ENCODE assay signal across 19 cellular contexts in the genomic region with DNA sequence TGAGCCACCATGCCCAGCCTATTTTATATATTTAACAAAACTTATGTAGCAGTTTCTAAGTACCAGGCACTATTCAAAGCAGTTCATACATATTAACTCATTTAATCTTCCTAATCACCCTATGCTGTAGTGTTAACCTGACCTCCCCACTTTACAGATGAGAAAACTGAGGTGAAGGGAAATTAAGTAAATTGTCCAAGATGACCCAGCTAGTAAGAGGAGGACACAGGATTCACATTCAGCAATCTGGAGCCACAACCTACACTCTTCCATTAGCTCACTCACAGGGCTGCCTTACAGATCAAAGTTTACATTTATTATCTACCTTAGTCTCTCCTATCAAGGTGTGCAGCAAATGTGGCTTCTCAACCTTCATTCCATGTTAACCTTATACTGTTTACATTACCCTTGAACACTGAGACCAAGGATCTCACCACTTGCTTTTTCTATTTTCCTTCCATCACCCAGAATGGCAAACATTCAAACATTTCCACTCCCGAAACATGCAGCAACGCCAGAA. TPM values are rescaled to one million over a fixed set of nuclear protein-coding genes. Genes with fewer than 3 reads are reported as not detected.
A peak's percentile ranks its signal among the peaks of the same experiment; 100 is the strongest.
DNase-seq lines count a peak whose midpoint lies in the region; ATAC-seq, FAIRE-seq and TF ChIP-seq lines count a peak whose summit lies in the region.
"Had no signal": no experiment of that assay in that cellular context is flagged by ENCODE, and none has a peak within 500 bp of the region (broad histone marks: within the 10 kb centered on the region; RNA-seq: fewer than 3 reads in every experiment).

No MANE protein-coding gene starts in this region.

- no peak overlapping the region; a peak in 1 of 4 replicates for H4K8ac ChIP-seq in IMR-90 (ENCODE audit: low read depth in 2 of 2, low read length in 2 of 2)

- CTCF ChIA-PET in activated CD8-positive, alpha-beta T cell treated with anti-CD3 and anti-CD28 coated beads for 36 hours (lab: Charles Lee) = interaction anchor here (0.8 to 1.0 kb wide), 2 partner anchors 14 to 25 kb away, joined by 3 to 4 read pairs; no protein-coding TSS in a partner anchor
- CTCF ChIA-PET in activated CD8-positive, alpha-beta T cell treated with anti-CD3 and anti-CD28 coated beads, Interleukin-2, amount 10 ng/mL, durations not matched to agents 7 days and 5 days (lab: Charles Lee) = no interaction called here
- CTCF ChIA-PET in IMR-90 (lab: Yijun Ruan, JAX) = no interaction called here

- H3K4me1 Mint-ChIP-seq in activated CD8-positive, alpha-beta T cell treated with anti-CD3 and anti-CD28 coated beads for 36 hours (ENCODE audit: low read depth) = peaks cover 64% of the 10 kb centered on the region
- peaks cover 80% of the 10 kb centered on the region for H3K4me1 Mint-ChIP-seq in activated CD8-positive, alpha-beta T cell treated with anti-CD3 and anti-CD28 coated beads, Interleukin-2, amount 10 ng/mL, durations not matched to agents 7 days and 5 days (ENCODE audit: low read depth)

- ATAC-seq in activated CD8-positive, alpha-beta T cell treated with anti-CD3 and anti-CD28 coated beads for 36 hours = no peak
- no peak for ATAC-seq in activated CD8-positive, alpha-beta T cell treated with anti-CD3 and anti-CD28 coated beads, Interleukin-2, amount 10 ng/mL, durations not matched to agents 7 days and 5 days
- ATAC-seq in IMR-90 (ENCODE audit: low read depth) (no peak), GM21360 (IDR thresholded peaks at IDR 0.05; ENCODE audit: unreplicated experiment) (no peak)
- ATAC-seq: activated CD4-positive, CD25-positive, alpha-beta regulatory T cell treated with anti-CD3 and anti-CD28 coated beads, Interleukin-2, amount 50 U/mL, for 24 hours; SK-N-SH treated with all-trans-retinoic acid at 6 μM for 48 hours had no signal

- no peaks in the 10 kb centered on the region for H3K9me3 Mint-ChIP-seq in activated CD8-positive, alpha-beta T cell treated with anti-CD3 and anti-CD28 coated beads for 36 hours
- no peaks in the 10 kb centered on the region for H3K9me3 Mint-ChIP-seq in activated CD8-positive, alpha-beta T cell treated with anti-CD3 and anti-CD28 coated beads, Interleukin-2, amount 10 ng/mL, durations not matched to agents 7 days and 5 days (ENCODE audit: insufficient read depth)

- 0 out of 2 replicates have a peak overlapping the region, but pooled peaks have one; percentile 25 for H3K23ac ChIP-seq in IMR-90 (ENCODE audit: low read depth, low read length)

- no peaks in the 10 kb centered on the region for H4K20me1 ChIP-seq in IMR-90 (ENCODE audit: insufficient read depth, low read length)

- H3K56ac ChIP-seq in IMR-90 (ENCODE audit: extremely low read depth, insufficient read depth, low read length) = no peak overlapping the region

- TF ChIP-seq RAD21 in IMR-90 (IDR thresholded peaks at IDR 0.05; ENCODE audit: low read length) = no peak

- no peak overlapping the region; the same call in 2 of the 3 replicates for H2BK15ac ChIP-seq in IMR-90 (ENCODE audit: low read depth, low read length)

- no peaks in the 10 kb centered on the region for H3K36me3 Mint-ChIP-seq in activated CD8-positive, alpha-beta T cell treated with anti-CD3 and anti-CD28 coated beads for 36 hours (ENCODE audit: low read depth)
- peaks cover 2% of the 10 kb centered on the region for H3K36me3 Mint-ChIP-seq in activated CD8-positive, alpha-beta T cell treated with anti-CD3 and anti-CD28 coated beads, Interleukin-2, amount 10 ng/mL, durations not matched to agents 7 days and 5 days (ENCODE audit: low read depth)

- no peak overlapping the region for H2BK5ac ChIP-seq in IMR-90 (ENCODE audit: low read depth, low read length, poor library complexity, severe bottlenecking)

- no peaks in the 10 kb centered on the region for H3K27me3 Mint-ChIP-seq in activated CD8-positive, alpha-beta T cell treated with anti-CD3 and anti-CD28 coated beads for 36 hours
- no peaks in the 10 kb centered on the region for H3K27me3 Mint-ChIP-seq in activated CD8-positive, alpha-beta T cell treated with anti-CD3 and anti-CD28 coated beads, Interleukin-2, amount 10 ng/mL, durations not matched to agents 7 days and 5 days (ENCODE audit: low read depth)

- H2AFZ ChIP-seq in IMR-90 (replicated peaks; ENCODE audit: low read length, poor library complexity) = no peak overlapping the region

- DNase-seq in activated CD8-positive, alpha-beta T cell treated with anti-CD3 and anti-CD28 coated beads for 36 hours = no peak
- no peak for DNase-seq in activated CD8-positive, alpha-beta T cell treated with anti-CD3 and anti-CD28 coated beads, Interleukin-2, amount 10 ng/mL, durations not matched to agents 7 days and 5 days
- DNase-seq in IMR-90 = no peak
- DNase-seq in small intestine = peak; percentile 79
- DNase-seq in NAMALWA (ENCODE audit: low spot score) = no peak
- no peak for DNase-seq in WERI-Rb-1
- DNase-seq: activated effector memory CD4-positive, alpha-beta T cell treated with Interleukin-2 at 50 U/mL for 16 hours; BE2C; KG1; NCI-H2081; NCI-H446 treated with DMSO at 0.1 percent for 48 hours; stimulated activated CD8-positive, alpha-beta memory T cell treated with anti-CD3 and anti-CD28 coated beads, Interleukin-4, amount 100 ng/mL, for 48 hours had no signal

- TF ChIP-seq POLR2A in IMR-90 (IDR thresholded peaks at IDR 0.05; ENCODE audit: low read depth, low read length) = no peak

- H3K9ac ChIP-seq in IMR-90 (ENCODE audit: low read depth, low read length) (no peak overlapping the region), endocrine pancreas (ENCODE audit: control insufficient read depth, insufficient read depth, low read length) (no peak overlapping the region)

- H3K27ac Mint-ChIP-seq in activated CD8-positive, alpha-beta T cell treated with anti-CD3 and anti-CD28 coated beads for 36 hours = peak overlapping the region; percentile 6
- no peak overlapping the region for H3K27ac Mint-ChIP-seq in activated CD8-positive, alpha-beta T cell treated with anti-CD3 and anti-CD28 coated beads, Interleukin-2, amount 10 ng/mL, durations not matched to agents 7 days and 5 days

- H3K27me3 ChIP-seq in IMR-90 (ENCODE audit: control insufficient read depth, insufficient read depth, low read length) (no peaks in the 10 kb centered on the region), endocrine pancreas (ENCODE audit: control insufficient read depth, insufficient read depth, low read length) (no peaks in the 10 kb centered on the region), small intestine (ENCODE audit: control insufficient read depth in 2 of 2, insufficient read depth in 2 of 2, low read length in 2 of 2) (no peaks in the 10 kb centered on the region), WERI-Rb-1 (ENCODE audit: insufficient read depth, low read depth, severe bottlenecking) (no peaks in the 10 kb centered on the region)
- H3K27me3 ChIP-seq: BE2C had no signal

- no peak overlapping the region for H3K4me3 Mint-ChIP-seq in activated CD8-positive, alpha-beta T cell treated with anti-CD3 and anti-CD28 coated beads for 36 hours
- H3K4me3 Mint-ChIP-seq in activated CD8-positive, alpha-beta T cell treated with anti-CD3 and anti-CD28 coated beads, Interleukin-2, amount 10 ng/mL, durations not matched to agents 7 days and 5 days = no peak overlapping the region

- no peaks in the 10 kb centered on the region for H3K9me3 ChIP-seq in IMR-90 (ENCODE audit: control insufficient read depth, insufficient read depth, low read length)
- H3K9me3 ChIP-seq in endocrine pancreas (ENCODE audit: control insufficient read depth, low read length) = no peaks in the 10 kb centered on the region
- H3K9me3 ChIP-seq in small intestine (ENCODE audit: control insufficient read depth, low read depth) = no peaks in the 10 kb centered on the region
- no peaks in the 10 kb centered on the region for H3K9me3 ChIP-seq in WERI-Rb-1 (ENCODE audit: severe bottlenecking)
- H3K9me3 ChIP-seq: A549, BE2C had no signal

- H2AK9ac ChIP-seq in IMR-90 (replicated peaks; ENCODE audit: low read depth, low read length, poor library complexity) = no peak overlapping the region

- H2BK20ac ChIP-seq in IMR-90 (ENCODE audit: low read depth, low read length) = peak overlapping the region; percentile 6; the same call in 1 of the 2 replicates

- H3K4ac ChIP-seq in IMR-90 (ENCODE audit: low read depth, low read length) = no peak overlapping the region

- H3K18ac ChIP-seq in IMR-90 (ENCODE audit: low read depth, low read length) = peak overlapping the region; percentile 10; the same call in 1 of the 2 replicates

- peaks cover 0 to 6% of the 10 kb centered on the region in 2 experiments; a peak in 2 of 4 replicates for H3K79me1 ChIP-seq in IMR-90 (ENCODE audit: low read depth in 1 of 2, low read length in 2 of 2)

- H3K4me1 ChIP-seq in IMR-90 (ENCODE audit: control insufficient read depth, insufficient read depth, low read length) (peaks cover 14% of the 10 kb centered on the region), endocrine pancreas (ENCODE audit: control insufficient read depth, insufficient read depth, low read length) (peaks cover 3% of the 10 kb centered on the region), small intestine (ENCODE audit: control insufficient read depth in 2 of 2, insufficient read depth in 1 of 2, low read depth in 1 of 2, low read length in 1 of 2) (peaks cover 0 to 5% of the 10 kb centered on the region in 2 donors)
- H3K4me1 ChIP-seq: BE2C had no signal

- H4K5ac ChIP-seq in IMR-90 (ENCODE audit: low read depth, low read length) = no peak overlapping the region

- TF ChIP-seq CTCF in activated CD8-positive, alpha-beta T cell treated with anti-CD3 and anti-CD28 coated beads for 36 hours (IDR thresholded peaks at IDR 0.05) = no peak
- TF ChIP-seq CTCF in IMR-90 (conservative IDR thresholded peaks at IDR 0.05; ENCODE audit: low read depth, low read length) = no peak
- TF ChIP-seq CTCF in WERI-Rb-1 (IDR thresholded peaks at IDR 0.05; ENCODE audit: low read depth, low read length) = no peak

- no peaks in the 10 kb centered on the region for H3K36me3 ChIP-seq in IMR-90 (ENCODE audit: control insufficient read depth, insufficient read depth, low read length)
- H3K36me3 ChIP-seq in endocrine pancreas (ENCODE audit: control insufficient read depth, insufficient read depth, low read length) = no peaks in the 10 kb centered on the region
- H3K36me3 ChIP-seq in small intestine (ENCODE audit: control insufficient read depth in 2 of 2, insufficient read depth in 2 of 2, low read length in 2 of 2) = no peaks in the 10 kb centered on the region
- no peaks in the 10 kb centered on the region for H3K36me3 ChIP-seq in WERI-Rb-1
- H3K36me3 ChIP-seq: BE2C had no signal

- FAIRE-seq in small intestine (lab: Jason Lieb, UNC) = no peak
- FAIRE-seq: A549, bronchial epithelial cell, H1 had no signal

- dilution Hi-C loops in IMR-90 (cut with HindIII; ENCODE audit: low sequenced_read_pairs, unreplicated experiment) = no loop called here

- H3K9me1 ChIP-seq in IMR-90 (ENCODE audit: insufficient read depth, low read length) = peaks cover 18% of the 10 kb centered on the region

- no peak overlapping the region for H2AK5ac ChIP-seq in IMR-90 (ENCODE audit: low read depth, low read length)

- no TSS peak for BruUV-seq in IMR-90 (replicated peaks; lab: Mats Ljungman, UMichigan)

- POLR2A ChIA-PET in activated CD8-positive, alpha-beta T cell treated with anti-CD3 and anti-CD28 coated beads for 36 hours (lab: Charles Lee) = no interaction called here
- POLR2A ChIA-PET in activated CD8-positive, alpha-beta T cell treated with anti-CD3 and anti-CD28 coated beads, Interleukin-2, amount 10 ng/mL, durations not matched to agents 7 days and 5 days (lab: Charles Lee) = interaction anchor here (1.0 kb wide), 1 partner anchor 25 kb away, joined by 8 read pairs; the partner anchor contains the start of gene HIVEP3
- POLR2A ChIA-PET in IMR-90 (lab: Charles Lee; ENCODE audit: unreplicated experiment) = interaction anchor here (0.7 kb wide), 1 partner anchor 197 kb away, joined by 3 read pairs; no protein-coding TSS in a partner anchor

- WGBS in IMR-90 (ENCODE audit: extremely low coverage in 2 of 2, insufficient read length in 1 of 2), 2 experiments = no CpG with 5 or more reads among the region's 2 CpGs
- 24 to 31% (median 26%) methylated on average over 2 of the region's 2 CpGs for WGBS in small intestine, 3 donors

- intact Hi-C loops in activated CD8-positive, alpha-beta T cell treated with anti-CD3 and anti-CD28 coated beads for 36 hours (cut with micrococcal nuclease) = no loop called here
- intact Hi-C loops in IMR-90 (cut with micrococcal nuclease) = no loop called here

- H3K27ac ChIP-seq in IMR-90 (ENCODE audit: insufficient read depth, low read length) = no peak overlapping the region
- H3K27ac ChIP-seq in small intestine (ENCODE audit: low read depth in 1 of 2, low read length in 1 of 2) = no peak overlapping the region
- no peak overlapping the region for H3K27ac ChIP-seq in WERI-Rb-1

- in situ Hi-C loops in IMR-90 (cut with MboI; ENCODE audit: low sequenced_read_pairs) = no loop called here

- no peak overlapping the region for H3K4me2 ChIP-seq in IMR-90 (ENCODE audit: low read depth, low read length)

- no peak overlapping the region for H3K4me3 ChIP-seq in IMR-90 (ENCODE audit: insufficient read depth, low read depth, low read length)
- H3K4me3 ChIP-seq in endocrine pancreas (ENCODE audit: control insufficient read depth, insufficient read depth, low read length) = peak overlapping the region; percentile 40
- no peak overlapping the region for H3K4me3 ChIP-seq in small intestine (ENCODE audit: low read depth in 1 of 2, low read length in 2 of 2)
- no peak overlapping the region for H3K4me3 ChIP-seq in WERI-Rb-1 (ENCODE audit: low read depth, low read length)
- H3K4me3 ChIP-seq: A549 had no signal

- H4K91ac ChIP-seq in IMR-90 (ENCODE audit: insufficient read depth, low read depth, low read length) = no peak overlapping the region

- 0 out of 2 replicates have a peak overlapping the region, but pooled peaks have one; percentile 51 for H3K14ac ChIP-seq in IMR-90 (replicated peaks; ENCODE audit: low read depth, low read length)

- 0 out of 2 replicates have a peak overlapping the region, but pooled peaks have one; percentile 3 for H2BK120ac ChIP-seq in IMR-90 (ENCODE audit: low read depth, low read length)

RNA-seq across cellular contexts. Expression of gene HIVEP3, which starts 24.6 kb away (rescaled TPM):
- 10 to 100 TPM; 18.6 to 20.4 TPM for total RNA-seq in activated CD8-positive, alpha-beta T cell treated with anti-CD3 and anti-CD28 coated beads for 36 hours
- 10 to 100 TPM; 10.8 to 11.8 TPM for total RNA-seq in activated CD8-positive, alpha-beta T cell treated with anti-CD3 and anti-CD28 coated beads, Interleukin-2, amount 10 ng/mL, durations not matched to agents 7 days and 5 days
- 1.1 and 1.4 TPM in 2 replicates for total RNA-seq in IMR-90 (2012; rRNA removed)
- polyA plus RNA-seq in IMR-90 (2012; rRNA removed) (3.6 and 4.0 TPM in 2 replicates), small intestine (1 to 10 TPM in 2 of 3 donors, under 1 TPM in 1; 0.67 to 2.2 (median 1.3) TPM)
- polyA plus RNA-seq in IMR-90 (2012; cell fraction: cytosol; rRNA removed) = 2.5 and 2.7 TPM in 2 replicates
- polyA plus RNA-seq in IMR-90 (2012; cell fraction: nucleus; rRNA removed; ENCODE audit: low replicate concordance) = 2.1 and 3.1 TPM in 2 replicates
